In the genomic region with DNA sequence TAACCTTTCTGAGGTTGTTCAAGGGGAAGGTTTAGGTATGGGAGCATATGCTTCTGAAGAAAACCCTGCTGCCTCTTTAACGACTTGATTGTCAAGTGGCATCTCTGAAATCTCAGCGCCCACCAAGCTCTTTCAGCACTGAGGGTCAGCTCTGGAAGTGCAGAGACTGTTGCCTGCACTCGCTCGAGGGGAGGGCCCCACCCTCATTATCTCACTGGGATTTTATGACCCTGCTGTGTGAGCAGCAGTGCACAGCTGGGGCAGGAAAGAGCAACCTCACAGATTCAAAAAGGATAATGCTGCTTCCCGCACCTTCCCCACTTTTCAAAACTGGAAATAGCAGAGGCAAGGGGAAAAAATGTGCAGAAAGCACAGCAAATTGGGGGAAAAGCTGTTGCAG, we compare ENCODE assay signal across 24 cellular contexts.
"Had no signal": no experiment of that assay in that cellular context is flagged by ENCODE, and none has a peak within 500 bp of the region (broad histone marks: within the 10 kb centered on the region; RNA-seq: fewer than 3 reads in every experiment).

No MANE protein-coding gene starts in this region.

- H3K27ac Mint-ChIP-seq: activated CD4-positive, alpha-beta T cell treated with anti-CD3 and anti-CD28 coated beads, Interleukin-2, amount 10 ng/mL, durations not matched to agents 7 days and 5 days; activated CD8-positive, alpha-beta memory T cell treated with anti-CD3 and anti-CD28 coated beads, Interleukin-2, amount 10 ng/mL, durations not matched to agents 7 days and 5 days; activated CD8-positive, alpha-beta T cell treated with anti-CD3 and anti-CD28 coated beads for 36 hours; activated naive CD8-positive, alpha-beta T cell treated with anti-CD3 and anti-CD28 coated beads, Interleukin-2, amount 50 U/mL, for 24 hours; effector memory CD8-positive, alpha-beta T cell; memory B cell; stimulated activated naive CD8-positive, alpha-beta T cell treated with anti-CD3 and anti-CD28 coated beads, Interleukin-15, Interleukin-2, amounts not matched to agents 100 ng/mL and 50 ng/mL, for 24 hours had no signal

- DNase-seq: activated CD4-positive, alpha-beta T cell treated with anti-CD3 and anti-CD28 coated beads, Interleukin-2, amount 10 ng/mL, durations not matched to agents 7 days and 5 days; activated CD4-positive, CD25-positive, alpha-beta regulatory T cell treated with anti-CD3 and anti-CD28 coated beads, Interleukin-2, amount 50 U/mL, for 72 hours; activated CD8-positive, alpha-beta memory T cell treated with anti-CD3 and anti-CD28 coated beads, Interleukin-2, amount 10 ng/mL, durations not matched to agents 7 days and 5 days; activated CD8-positive, alpha-beta T cell treated with anti-CD3 and anti-CD28 coated beads for 36 hours; activated gamma-delta T cell; activated naive CD4-positive, alpha-beta T cell treated with anti-CD3 and anti-CD28 coated beads, Interleukin-2, amount 50 U/mL, for 16 hours; activated naive CD8-positive, alpha-beta T cell treated with anti-CD3 and anti-CD28 coated beads, Interleukin-2, amount 50 U/mL, for 24 hours; activated T-cell treated with anti-CD3 and anti-CD28 coated beads for 4 hours; body of pancreas; dorsolateral prefrontal cortex; effector memory CD8-positive, alpha-beta T cell; foreskin melanocyte; kidney glomerular epithelial cell; nucleus accumbens; right cardiac atrium; stimulated activated CD4-positive, alpha-beta T cell treated with anti-CD3 and anti-CD28 coated beads, Interleukin-12 subunit alpha, Interleukin-12 subunit beta, amount 100 ng/mL, for 4 hours; substantia nigra; tibial artery; WERI-Rb-1 had no signal

- H3K4me3 ChIP-seq: body of pancreas, dorsolateral prefrontal cortex, tibial artery had no signal

- H3K27ac ChIP-seq: body of pancreas, dorsolateral prefrontal cortex, parathyroid adenoma, tibial artery, WERI-Rb-1 had no signal

- H2AFZ ChIP-seq: parathyroid adenoma had no signal

- H3K9ac ChIP-seq: parathyroid adenoma had no signal

- H3K36me3 Mint-ChIP-seq: activated CD8-positive, alpha-beta memory T cell treated with anti-CD3 and anti-CD28 coated beads, Interleukin-2, amount 10 ng/mL, durations not matched to agents 7 days and 5 days had no signal

- H3K9me3 ChIP-seq: body of pancreas, tibial artery had no signal

- FAIRE-seq: endothelial cell of umbilical vein, TTC549 had no signal

- H3K27me3 Mint-ChIP-seq: activated CD8-positive, alpha-beta T cell treated with anti-CD3 and anti-CD28 coated beads for 36 hours had no signal

- H3K79me2 ChIP-seq: parathyroid adenoma had no signal

- H3K4me1 ChIP-seq: body of pancreas, parathyroid adenoma, tibial artery had no signal

- H3K27me3 ChIP-seq: body of pancreas, dorsolateral prefrontal cortex, tibial artery had no signal

- H3K36me3 ChIP-seq: tibial artery, WERI-Rb-1 had no signal

- H3K4me3 Mint-ChIP-seq: activated CD4-positive, alpha-beta T cell treated with anti-CD3 and anti-CD28 coated beads, Interleukin-2, amount 10 ng/mL, durations not matched to agents 7 days and 5 days; activated CD8-positive, alpha-beta memory T cell treated with anti-CD3 and anti-CD28 coated beads, Interleukin-2, amount 10 ng/mL, durations not matched to agents 7 days and 5 days; activated CD8-positive, alpha-beta T cell treated with anti-CD3 and anti-CD28 coated beads for 36 hours; activated naive CD8-positive, alpha-beta T cell treated with anti-CD3 and anti-CD28 coated beads, Interleukin-2, amount 50 U/mL, for 24 hours; effector memory CD8-positive, alpha-beta T cell; memory B cell; stimulated activated naive CD8-positive, alpha-beta T cell treated with anti-CD3 and anti-CD28 coated beads, Interleukin-15, Interleukin-2, amounts not matched to agents 100 ng/mL and 50 ng/mL, for 24 hours had no signal

- H3K4me1 Mint-ChIP-seq: activated CD4-positive, alpha-beta T cell treated with anti-CD3 and anti-CD28 coated beads, Interleukin-2, amount 10 ng/mL, durations not matched to agents 7 days and 5 days; activated CD8-positive, alpha-beta memory T cell treated with anti-CD3 and anti-CD28 coated beads, Interleukin-2, amount 10 ng/mL, durations not matched to agents 7 days and 5 days; activated naive CD8-positive, alpha-beta T cell treated with anti-CD3 and anti-CD28 coated beads, Interleukin-2, amount 50 U/mL, for 24 hours; memory B cell had no signal
